1 cellular context compared by ENCODE assay signal in the genomic region with DNA sequence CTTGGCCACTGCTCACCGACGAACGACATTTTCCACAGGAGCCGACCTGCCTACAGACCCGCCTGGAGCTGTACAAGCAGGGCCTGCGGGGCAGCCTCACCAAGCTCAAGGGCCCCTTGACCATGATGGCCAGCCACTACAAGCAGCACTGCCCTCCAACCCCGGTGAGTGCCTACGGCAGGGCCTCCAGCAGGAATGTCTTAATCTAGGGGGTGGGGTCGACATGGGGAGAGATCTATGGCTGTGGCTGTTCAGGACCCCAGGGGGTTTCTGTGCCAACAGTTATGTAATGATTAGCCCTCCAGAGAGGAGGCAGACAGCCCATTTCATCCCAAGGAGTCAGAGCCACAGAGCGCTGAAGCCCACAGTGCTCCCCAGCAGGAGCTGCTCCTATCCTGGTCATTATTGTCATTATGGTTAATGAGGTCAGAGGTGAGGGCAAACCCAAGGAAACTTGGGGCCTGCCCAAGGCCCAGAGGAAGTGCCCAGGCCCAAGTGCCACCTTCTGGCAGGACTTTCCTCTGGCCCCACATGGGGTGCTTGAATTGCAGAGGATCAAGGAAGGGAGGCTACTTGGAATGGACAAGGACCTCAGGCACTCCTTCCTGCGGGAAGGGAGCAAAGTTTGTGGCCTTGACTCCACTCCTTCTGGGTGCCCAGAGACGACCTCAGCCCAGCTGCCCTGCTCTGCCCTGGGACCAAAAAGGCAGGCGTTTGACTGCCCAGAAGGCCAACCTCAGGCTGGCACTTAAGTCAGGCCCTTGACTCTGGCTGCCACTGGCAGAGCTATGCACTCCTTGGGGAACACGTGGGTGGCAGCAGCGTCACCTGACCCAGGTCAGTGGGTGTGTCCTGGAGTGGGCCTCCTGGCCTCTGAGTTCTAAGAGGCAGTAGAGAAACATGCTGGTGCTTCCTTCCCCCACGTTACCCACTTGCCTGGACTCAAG.
TF ChIP-seq lines count a peak whose summit lies in the region.

No MANE protein-coding gene starts in this region.

TF ChIP-seq in GM12878, 131 proteins besides CTCF, POLR2A, EP300 and RAD21 (continues in another document):
- TF ChIP-seq ZNF622 (IDR thresholded peaks at IDR 0.05) (no peak), STAT1 (conservative IDR thresholded peaks at IDR 0.05) (no peak), EGR1 (IDR thresholded peaks at IDR 0.05; ENCODE audit: borderline replicate concordance in 1 of 2, low read depth in 2 of 2, low read length in 2 of 2) (peak in 1 of 2 experiments; percentile 35; a peak in 1 of 3 replicates), SMARCA5 (IDR thresholded peaks at IDR 0.05) (no peak), MYB (IDR thresholded peaks at IDR 0.05; ENCODE audit: borderline replicate concordance, low read depth, low read length) (no peak), FOXK2 (IDR thresholded peaks at IDR 0.05) (no peak), CREM (IDR thresholded peaks at IDR 0.05; ENCODE audit: low read depth) (no peak), SREBF1 (IDR thresholded peaks at IDR 0.05; ENCODE audit: low read length) (no peak), RAD51 (IDR thresholded peaks at IDR 0.05) (peak; percentile 58), PRDM15 (CRISPR knock-in tag; IDR thresholded peaks at IDR 0.05) (no peak), ZBTB11 (CRISPR knock-in tag; IDR thresholded peaks at IDR 0.05) (no peak), ASH2L (IDR thresholded peaks at IDR 0.05; ENCODE audit: borderline replicate concordance, low read depth) (no peak), ESRRA (IDR thresholded peaks at IDR 0.05; ENCODE audit: low read length) (no peak), REST (IDR thresholded peaks at IDR 0.05; ENCODE audit: low read depth, low read length) (no peak), PAX8 (IDR thresholded peaks at IDR 0.05) (no peak), JUNB (IDR thresholded peaks at IDR 0.05) (no peak), SRF (IDR thresholded peaks at IDR 0.05; ENCODE audit: low read depth in 2 of 2, low read length in 2 of 2) (no peak), GABPA (IDR thresholded peaks at IDR 0.05; ENCODE audit: low read depth) (no peak), IRF4 (IDR thresholded peaks at IDR 0.05; ENCODE audit: low read depth, low read length) (no peak), TARDBP (IDR thresholded peaks at IDR 0.05; ENCODE audit: borderline replicate concordance) (no peak)
- TF ChIP-seq, protein P1, sequence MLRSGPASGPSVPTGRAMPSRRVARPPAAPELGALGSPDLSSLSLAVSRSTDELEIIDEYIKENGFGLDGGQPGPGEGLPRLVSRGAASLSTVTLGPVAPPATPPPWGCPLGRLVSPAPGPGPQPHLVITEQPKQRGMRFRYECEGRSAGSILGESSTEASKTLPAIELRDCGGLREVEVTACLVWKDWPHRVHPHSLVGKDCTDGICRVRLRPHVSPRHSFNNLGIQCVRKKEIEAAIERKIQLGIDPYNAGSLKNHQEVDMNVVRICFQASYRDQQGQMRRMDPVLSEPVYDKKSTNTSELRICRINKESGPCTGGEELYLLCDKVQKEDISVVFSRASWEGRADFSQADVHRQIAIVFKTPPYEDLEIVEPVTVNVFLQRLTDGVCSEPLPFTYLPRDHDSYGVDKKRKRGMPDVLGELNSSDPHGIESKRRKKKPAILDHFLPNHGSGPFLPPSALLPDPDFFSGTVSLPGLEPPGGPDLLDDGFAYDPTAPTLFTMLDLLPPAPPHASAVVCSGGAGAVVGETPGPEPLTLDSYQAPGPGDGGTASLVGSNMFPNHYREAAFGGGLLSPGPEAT (IDR thresholded peaks at IDR 0.05; ENCODE audit: low read depth) = no peak
- TF ChIP-seq, protein P2, sequence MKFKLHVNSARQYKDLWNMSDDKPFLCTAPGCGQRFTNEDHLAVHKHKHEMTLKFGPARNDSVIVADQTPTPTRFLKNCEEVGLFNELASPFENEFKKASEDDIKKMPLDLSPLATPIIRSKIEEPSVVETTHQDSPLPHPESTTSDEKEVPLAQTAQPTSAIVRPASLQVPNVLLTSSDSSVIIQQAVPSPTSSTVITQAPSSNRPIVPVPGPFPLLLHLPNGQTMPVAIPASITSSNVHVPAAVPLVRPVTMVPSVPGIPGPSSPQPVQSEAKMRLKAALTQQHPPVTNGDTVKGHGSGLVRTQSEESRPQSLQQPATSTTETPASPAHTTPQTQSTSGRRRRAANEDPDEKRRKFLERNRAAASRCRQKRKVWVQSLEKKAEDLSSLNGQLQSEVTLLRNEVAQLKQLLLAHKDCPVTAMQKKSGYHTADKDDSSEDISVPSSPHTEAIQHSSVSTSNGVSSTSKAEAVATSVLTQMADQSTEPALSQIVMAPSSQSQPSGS (IDR thresholded peaks at IDR 0.05; ENCODE audit: low read length) = no peak
- TF ChIP-seq, protein P3, sequence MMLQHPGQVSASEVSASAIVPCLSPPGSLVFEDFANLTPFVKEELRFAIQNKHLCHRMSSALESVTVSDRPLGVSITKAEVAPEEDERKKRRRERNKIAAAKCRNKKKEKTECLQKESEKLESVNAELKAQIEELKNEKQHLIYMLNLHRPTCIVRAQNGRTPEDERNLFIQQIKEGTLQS (IDR thresholded peaks at IDR 0.05; ENCODE audit: borderline replicate concordance, extremely low read depth, low read depth, low read length) = no peak
- TF ChIP-seq, protein P4, sequence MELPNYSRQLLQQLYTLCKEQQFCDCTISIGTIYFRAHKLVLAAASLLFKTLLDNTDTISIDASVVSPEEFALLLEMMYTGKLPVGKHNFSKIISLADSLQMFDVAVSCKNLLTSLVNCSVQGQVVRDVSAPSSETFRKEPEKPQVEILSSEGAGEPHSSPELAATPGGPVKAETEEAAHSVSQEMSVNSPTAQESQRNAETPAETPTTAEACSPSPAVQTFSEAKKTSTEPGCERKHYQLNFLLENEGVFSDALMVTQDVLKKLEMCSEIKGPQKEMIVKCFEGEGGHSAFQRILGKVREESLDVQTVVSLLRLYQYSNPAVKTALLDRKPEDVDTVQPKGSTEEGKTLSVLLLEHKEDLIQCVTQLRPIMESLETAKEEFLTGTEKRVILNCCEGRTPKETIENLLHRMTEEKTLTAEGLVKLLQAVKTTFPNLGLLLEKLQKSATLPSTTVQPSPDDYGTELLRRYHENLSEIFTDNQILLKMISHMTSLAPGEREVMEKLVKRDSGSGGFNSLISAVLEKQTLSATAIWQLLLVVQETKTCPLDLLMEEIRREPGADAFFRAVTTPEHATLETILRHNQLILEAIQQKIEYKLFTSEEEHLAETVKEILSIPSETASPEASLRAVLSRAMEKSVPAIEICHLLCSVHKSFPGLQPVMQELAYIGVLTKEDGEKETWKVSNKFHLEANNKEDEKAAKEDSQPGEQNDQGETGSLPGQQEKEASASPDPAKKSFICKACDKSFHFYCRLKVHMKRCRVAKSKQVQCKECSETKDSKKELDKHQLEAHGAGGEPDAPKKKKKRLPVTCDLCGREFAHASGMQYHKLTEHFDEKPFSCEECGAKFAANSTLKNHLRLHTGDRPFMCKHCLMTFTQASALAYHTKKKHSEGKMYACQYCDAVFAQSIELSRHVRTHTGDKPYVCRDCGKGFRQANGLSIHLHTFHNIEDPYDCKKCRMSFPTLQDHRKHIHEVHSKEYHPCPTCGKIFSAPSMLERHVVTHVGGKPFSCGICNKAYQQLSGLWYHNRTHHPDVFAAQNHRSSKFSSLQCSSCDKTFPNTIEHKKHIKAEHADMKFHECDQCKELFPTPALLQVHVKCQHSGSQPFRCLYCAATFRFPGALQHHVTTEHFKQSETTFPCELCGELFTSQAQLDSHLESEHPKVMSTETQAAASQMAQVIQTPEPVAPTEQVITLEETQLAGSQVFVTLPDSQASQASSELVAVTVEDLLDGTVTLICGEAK (IDR thresholded peaks at IDR 0.05; ENCODE audit: borderline replicate concordance) = no peak
- TF ChIP-seq, protein P5, sequence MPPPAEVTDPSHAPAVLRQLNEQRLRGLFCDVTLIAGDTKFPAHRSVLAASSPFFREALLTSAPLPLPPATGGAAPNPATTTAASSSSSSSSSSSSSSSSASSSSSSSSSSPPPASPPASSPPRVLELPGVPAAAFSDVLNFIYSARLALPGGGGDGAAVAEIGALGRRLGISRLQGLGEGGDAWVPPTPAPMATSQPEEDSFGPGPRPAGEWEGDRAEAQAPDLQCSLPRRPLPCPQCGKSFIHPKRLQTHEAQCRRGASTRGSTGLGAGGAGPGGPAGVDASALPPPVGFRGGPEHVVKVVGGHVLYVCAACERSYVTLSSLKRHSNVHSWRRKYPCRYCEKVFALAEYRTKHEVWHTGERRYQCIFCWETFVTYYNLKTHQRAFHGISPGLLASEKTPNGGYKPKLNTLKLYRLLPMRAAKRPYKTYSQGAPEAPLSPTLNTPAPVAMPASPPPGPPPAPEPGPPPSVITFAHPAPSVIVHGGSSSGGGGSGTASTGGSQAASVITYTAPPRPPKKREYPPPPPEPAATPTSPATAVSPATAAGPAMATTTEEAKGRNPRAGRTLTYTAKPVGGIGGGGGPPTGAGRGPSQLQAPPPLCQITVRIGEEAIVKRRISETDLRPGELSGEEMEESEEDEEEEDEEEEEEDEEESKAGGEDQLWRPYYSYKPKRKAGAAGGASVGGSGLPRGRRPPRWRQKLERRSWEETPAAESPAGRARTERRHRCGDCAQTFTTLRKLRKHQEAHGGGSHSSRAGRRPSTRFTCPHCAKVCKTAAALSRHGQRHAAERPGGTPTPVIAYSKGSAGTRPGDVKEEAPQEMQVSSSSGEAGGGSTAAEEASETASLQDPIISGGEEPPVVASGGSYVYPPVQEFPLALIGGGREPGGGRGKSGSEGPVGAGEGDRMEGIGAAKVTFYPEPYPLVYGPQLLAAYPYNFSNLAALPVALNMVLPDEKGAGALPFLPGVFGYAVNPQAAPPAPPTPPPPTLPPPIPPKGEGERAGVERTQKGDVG (CRISPR knock-in tag; IDR thresholded peaks at IDR 0.05) = no peak
- TF ChIP-seq, protein P6, sequence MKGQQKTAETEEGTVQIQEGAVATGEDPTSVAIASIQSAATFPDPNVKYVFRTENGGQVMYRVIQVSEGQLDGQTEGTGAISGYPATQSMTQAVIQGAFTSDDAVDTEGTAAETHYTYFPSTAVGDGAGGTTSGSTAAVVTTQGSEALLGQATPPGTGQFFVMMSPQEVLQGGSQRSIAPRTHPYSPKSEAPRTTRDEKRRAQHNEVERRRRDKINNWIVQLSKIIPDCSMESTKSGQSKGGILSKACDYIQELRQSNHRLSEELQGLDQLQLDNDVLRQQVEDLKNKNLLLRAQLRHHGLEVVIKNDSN (IDR thresholded peaks at IDR 0.05; ENCODE audit: borderline replicate concordance, extremely low read length, insufficient read depth, low read depth, low read length) = peak; percentile 72
